In the genomic region with DNA sequence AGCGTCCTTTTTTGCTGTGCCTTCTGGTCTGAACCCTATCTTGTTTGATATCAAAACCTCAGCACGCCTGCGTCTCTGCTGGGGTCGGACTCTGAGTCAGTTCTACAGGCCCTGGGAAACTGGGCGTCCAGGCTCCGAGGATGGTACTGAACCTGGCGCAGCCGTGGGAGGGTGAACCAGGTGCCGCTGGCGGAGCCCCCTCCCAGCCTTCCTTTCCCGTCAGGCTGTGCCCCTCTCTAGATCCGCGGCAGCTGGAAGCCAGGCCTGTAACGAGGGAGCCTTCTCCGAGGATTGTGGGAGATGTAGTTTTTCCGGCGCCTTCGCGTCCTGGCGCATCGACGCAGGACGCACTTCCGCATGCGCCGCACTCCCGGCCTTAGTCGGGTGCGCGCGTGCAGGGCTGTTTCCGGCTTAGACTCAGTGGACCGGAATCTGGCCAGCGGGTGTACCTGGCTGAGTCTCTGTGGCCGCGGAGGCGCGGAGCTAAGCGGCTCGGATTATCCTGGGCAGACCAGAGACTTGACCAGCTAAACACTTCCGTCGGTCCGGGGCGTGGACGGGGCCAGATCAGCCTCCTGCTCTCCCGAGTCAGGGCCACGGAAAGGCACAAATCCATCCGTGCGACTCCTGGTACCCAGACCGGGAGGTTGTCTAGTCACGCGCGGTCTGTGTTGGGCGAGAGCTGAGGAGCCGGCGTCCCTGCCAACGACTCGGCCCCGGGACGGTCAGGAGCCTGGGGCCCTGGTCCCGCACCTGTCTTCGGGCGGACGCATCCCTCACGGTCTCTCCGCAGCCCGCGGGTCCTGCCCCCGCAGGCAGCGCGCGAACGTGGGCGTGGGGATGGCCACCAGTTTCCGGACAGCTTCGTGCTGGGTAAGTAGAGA, we compare ENCODE assay signal across 8 cellular contexts. TPM values are rescaled to one million over a fixed set of nuclear protein-coding genes. Genes with fewer than 3 reads are reported as not detected.
DNase-seq lines count a peak whose midpoint lies in the region; ATAC-seq and TF ChIP-seq lines count a peak whose summit lies in the region.

A gene with protein sequence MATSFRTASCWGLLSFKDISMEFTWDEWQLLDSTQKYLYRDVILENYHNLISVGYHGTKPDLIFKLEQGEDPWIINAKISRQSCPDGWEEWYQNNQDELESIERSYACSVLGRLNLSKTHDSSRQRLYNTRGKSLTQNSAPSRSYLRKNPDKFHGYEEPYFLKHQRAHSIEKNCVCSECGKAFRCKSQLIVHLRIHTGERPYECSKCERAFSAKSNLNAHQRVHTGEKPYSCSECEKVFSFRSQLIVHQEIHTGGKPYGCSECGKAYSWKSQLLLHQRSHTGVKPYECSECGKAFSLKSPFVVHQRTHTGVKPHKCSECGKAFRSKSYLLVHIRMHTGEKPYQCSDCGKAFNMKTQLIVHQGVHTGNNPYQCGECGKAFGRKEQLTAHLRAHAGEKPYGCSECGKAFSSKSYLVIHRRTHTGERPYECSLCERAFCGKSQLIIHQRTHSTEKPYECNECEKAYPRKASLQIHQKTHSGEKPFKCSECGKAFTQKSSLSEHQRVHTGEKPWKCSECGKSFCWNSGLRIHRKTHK (plus strand): TSS at position 367 of the 884 bp plus-strand sequence. CDS start 474 bp downstream, at position 841.

- H3K27me3 ChIP-seq in KMS-11 (ENCODE audit: insufficient read depth, low read depth) (no peaks in the 10 kb centered on the region), Peyer's patch (no peaks in the 10 kb centered on the region), esophagus muscularis mucosa (no peaks in the 10 kb centered on the region), muscle layer of duodenum (ENCODE audit: low read depth, low read length) (no peaks in the 10 kb centered on the region)

- intact Hi-C loops in esophagus muscularis mucosa (cut with DNase I) = loop anchor here (2.0 kb wide), 2 partner anchors 51 to 93 kb away; a partner anchor contains a TSS

- H3K4me1 ChIP-seq in KMS-11 (ENCODE audit: low read depth, poor library complexity, severe bottlenecking) (peaks cover 7% of the 10 kb centered on the region), Peyer's patch (peaks cover 0 to 12% (median 2%) of the 10 kb centered on the region in 4 donors), esophagus muscularis mucosa (peaks cover 9 to 23% (median 19%) of the 10 kb centered on the region in 4 donors), muscle layer of duodenum (ENCODE audit: control insufficient read depth in 1 of 2, insufficient read depth in 2 of 2, low read length in 2 of 2) (peaks cover 5 to 12% of the 10 kb centered on the region in 2 donors)

- H3K9me3 ChIP-seq in Peyer's patch (peaks cover 0 to 22% (median 0%) of the 10 kb centered on the region in 4 donors), esophagus muscularis mucosa (peaks cover 0 to 26% (median 20%) of the 10 kb centered on the region in 4 donors), muscle layer of duodenum (ENCODE audit: control insufficient read depth in 1 of 2, low read length in 2 of 2) (peaks cover 8 to 20% of the 10 kb centered on the region in 2 donors)

- H3K27ac ChIP-seq in KMS-11 (peak within 1 kb of the TSS; percentile 35; the same call in 1 of the 2 replicates), Peyer's patch (peak within 1 kb of the TSS; percentile 75 to 88 (median 81)), esophagus muscularis mucosa (replicated peaks in 1 of 4) (peak within 1 kb of the TSS; percentile 79 to 92 (median 86)), muscle layer of duodenum (ENCODE audit: low read length) (peak within 1 kb of the TSS; percentile 91)

- H3K4me3 ChIP-seq in KMS-11 (IDR thresholded peaks at IDR 0.05; ENCODE audit: insufficient read depth, low read depth, low read length) = no peak within 1 kb of the TSS
- H3K4me3 ChIP-seq in Peyer's patch = peak within 1 kb of the TSS; percentile 66 to 95 (median 79)
- H3K4me3 ChIP-seq in esophagus muscularis mucosa = peak within 1 kb of the TSS; percentile 73 to 96 (median 81)
- H3K4me3 ChIP-seq in muscle layer of duodenum (ENCODE audit: low read depth in 1 of 2, low read length in 2 of 2) = peak within 1 kb of the TSS; percentile 93

- no peaks in the 10 kb centered on the region for H4K20me1 ChIP-seq in KMS-11 (ENCODE audit: insufficient read depth)

- TF ChIP-seq CTCF in KMS-11 (conservative IDR thresholded peaks at IDR 0.05; ENCODE audit: low read depth, low read length) (no peak), Peyer's patch (IDR thresholded peaks at IDR 0.05) (no peak), esophagus muscularis mucosa (IDR thresholded peaks at IDR 0.05) (no peak)

- H2AFZ ChIP-seq in KMS-11 (ENCODE audit: low read depth) = peak within 1 kb of the TSS; percentile 83

- DNase-seq in DMS53 treated with DMSO at 0.1 percent for 48 hours (lab: John Stamatoyannopoulos, UW; ENCODE audit: unreplicated experiment) (peak; percentile 85), Peyer's patch (peak; percentile 91 to 96 (median 92)), esophagus muscularis mucosa (ENCODE audit: extremely low spot score) (peak; percentile 96)
- peak; percentile 88 to 90 for DNase-seq in activated T-cell treated with anti-CD3 and anti-CD28 coated beads, Interleukin-2, amount 50 U/mL, for 48 hours
- peak; percentile 75 to 85 for DNase-seq in stimulated activated CD8-positive, alpha-beta memory T cell treated with anti-CD3 and anti-CD28 coated beads, Interleukin-7, amount 100 ng/mL, for 4 hours (ENCODE audit: low read depth in 2 of 2)

- H3K36me3 ChIP-seq in KMS-11 (ENCODE audit: insufficient read depth) (no peaks in the 10 kb centered on the region), Peyer's patch (peaks cover 0 to 18% (median 0%) of the 10 kb centered on the region in 3 donors), esophagus muscularis mucosa (peaks cover 0 to 23% (median 7%) of the 10 kb centered on the region in 4 donors), muscle layer of duodenum (ENCODE audit: control insufficient read depth in 1 of 2, insufficient read depth in 2 of 2, low read length in 2 of 2) (peaks cover 7 to 21% of the 10 kb centered on the region in 2 donors)

- H3K9ac ChIP-seq in KMS-11 = peak within 1 kb of the TSS; percentile 42; the same call in 1 of the 2 replicates

- WGBS in esophagus muscularis mucosa = under 1% methylated on average over 56 of the region's 76 CpGs

- peaks cover 16% of the 10 kb centered on the region; the same call in 1 of the 2 replicates for H3K79me2 ChIP-seq in KMS-11 (ENCODE audit: insufficient read depth, low read depth)

- peak; percentile 95 for ATAC-seq in GM21737 (IDR thresholded peaks at IDR 0.05; ENCODE audit: unreplicated experiment)

- TF ChIP-seq EP300 in esophagus muscularis mucosa (IDR thresholded peaks at IDR 0.05) = no peak

- TF ChIP-seq POLR2A in Peyer's patch (IDR thresholded peaks at IDR 0.05) = peak; percentile 32 to 53
- TF ChIP-seq POLR2A in esophagus muscularis mucosa (IDR thresholded peaks at IDR 0.05; ENCODE audit: low read depth) = no peak

- peak within 1 kb of the TSS; percentile 82 for H3K4me2 ChIP-seq in KMS-11

RNA-seq across cellular contexts. Expression of the gene that starts here (rescaled TPM):
- 10 to 100 TPM; 15.9 to 24.8 (median 18.7) TPM for total RNA-seq in Peyer's patch
- 10 to 100 TPM in 2 of 4 donors, 1 to 10 TPM in 2; 9.6 to 15.8 (median 10.9) TPM for total RNA-seq in esophagus muscularis mucosa

Comparison
In these comparisons a context has a peak if more than half of its experiments do, and no peak if none do; other contexts are left out.
1. H3K27ac ChIP-seq: peak in every context shown above with its lines; median percentile 91 in muscle layer of duodenum; 86 in esophagus muscularis mucosa; 81 in Peyer's patch; 35 in KMS-11.